Comparison of ENCODE assay signal across 8 cellular contexts in the genomic region with DNA sequence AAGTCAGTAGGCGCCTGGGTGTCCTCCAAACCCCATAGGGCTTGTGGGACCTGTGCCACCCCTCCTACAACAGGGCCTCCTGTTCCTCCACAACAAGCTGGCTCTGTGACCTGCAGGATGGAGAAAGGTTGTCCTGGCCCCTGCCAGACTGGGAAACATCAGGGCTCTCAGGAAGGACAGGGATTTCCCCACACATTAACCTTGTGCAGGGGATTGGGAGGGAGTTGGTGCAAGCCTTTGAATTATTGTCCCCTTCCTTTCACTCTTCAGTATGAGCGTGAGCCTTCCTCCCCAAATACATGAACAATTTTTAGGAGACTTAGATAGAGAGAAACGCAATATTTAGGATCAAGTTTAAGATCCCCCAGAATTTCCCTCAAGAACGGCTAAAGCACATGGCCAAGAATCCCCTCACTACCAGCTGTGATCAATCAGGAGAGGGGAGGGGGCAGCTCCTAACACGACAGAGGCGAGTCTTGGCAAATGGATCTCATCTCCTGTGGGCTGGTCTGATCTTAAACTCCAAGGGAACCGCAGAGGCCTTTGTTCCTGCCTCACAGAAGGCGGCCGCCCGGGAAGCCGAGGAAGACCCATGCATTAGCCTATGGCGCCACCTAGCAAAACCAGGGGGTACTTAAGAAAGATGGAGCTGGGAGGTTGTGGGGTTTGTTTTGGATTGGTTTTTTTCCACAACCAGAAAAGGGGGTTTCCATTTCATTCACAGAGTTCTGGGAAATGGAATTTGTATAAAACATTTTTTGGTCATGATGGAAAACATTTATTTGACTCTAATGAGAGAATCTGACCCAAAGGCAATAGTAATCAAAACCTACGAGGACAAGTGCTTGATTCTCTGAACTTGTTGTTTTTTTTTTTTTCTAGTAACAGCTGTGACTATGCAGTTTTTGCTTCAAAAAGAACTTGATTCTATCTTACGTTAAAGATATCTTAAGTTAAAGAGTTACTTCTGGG. TPM values are rescaled to one million over a fixed set of nuclear protein-coding genes. Genes with fewer than 3 reads are reported as not detected.
A peak's percentile ranks its signal among the peaks of the same experiment; 100 is the strongest.
DNase-seq lines count a peak whose midpoint lies in the region; ATAC-seq and TF ChIP-seq lines count a peak whose summit lies in the region.

No MANE protein-coding gene starts in this region.

- WGBS in spleen, 5 donors, result 18 to 24% (median 20%) methylated on average over 14 of the region's 14 CpGs

- peaks cover 0 to 26% (median 0%) of the 10 kb centered on the region in 7 donors for H3K27me3 ChIP-seq in spleen (replicated peaks in 1 of 7)

- H3K4me1 ChIP-seq in spleen, result peaks cover 5 to 34% (median 23%) of the 10 kb centered on the region in 6 donors

- ATAC-seq in GM21825 (IDR thresholded peaks at IDR 0.05; ENCODE audit: unreplicated experiment) (peak; percentile 55), HG03439 (IDR thresholded peaks at IDR 0.05; ENCODE audit: unreplicated experiment) (no peak)

- peak; percentile 21 to 83 (median 67) for TF ChIP-seq CTCF in spleen (IDR thresholded peaks at IDR 0.05 in 8 of 11, conservative IDR thresholded peaks at IDR 0.05 in 3 of 11)

- H3K9me3 ChIP-seq in spleen, result no peaks in the 10 kb centered on the region

- no peaks in the 10 kb centered on the region for H3K36me3 ChIP-seq in spleen

- peak overlapping the region; percentile 35 to 82 (median 60) for H3K27ac ChIP-seq in spleen

- H3K4me3 ChIP-seq in spleen, result no peak overlapping the region

- DNase-seq in COLO668 (lab: John Stamatoyannopoulos, UW; ENCODE audit: unreplicated experiment) (peak; percentile 75), NCI-H146 treated with DMSO at 0.1 percent for 48 hours (lab: John Stamatoyannopoulos, UW; ENCODE audit: unreplicated experiment) (peak; percentile 23), SW 1271 (lab: John Stamatoyannopoulos, UW) (peak; percentile 19 to 71), brain pericyte (ENCODE audit: low read depth, low spot score) (peak; percentile 59), iPS-NIHi7 (ENCODE audit: extremely low spot score) (peak; percentile 89), spleen (peak; percentile 82)

- intact Hi-C loops in spleen (cut with DNase I; ENCODE audit: low total_unique reads), result loop anchor here (5.0 to 10.0 kb wide), 2 partner anchors 255 to 367 kb away; partner anchors contain the start of gene LIFR

- no peak for TF ChIP-seq POLR2A in spleen (IDR thresholded peaks at IDR 0.05)

RNA-seq across cellular contexts. Expression of gene OSMR, which starts 36.1 kb away (rescaled TPM):
- 10 to 100 TPM; 60.5 to 74.6 (median 69.5) TPM for total RNA-seq in spleen
- polyA plus RNA-seq in spleen, result 1 to 10 TPM; 2.5 to 6.6 (median 4.5) TPM

Comparison
In these comparisons a context has a peak if more than half of its experiments do, and no peak if none do; other contexts are left out.
1. DNase-seq: peak in every context shown above with its lines; median percentile 89 in iPS-NIHi7; 82 in spleen; 75 in COLO668; 59 in brain pericyte; 45 in SW 1271; 23 in NCI-H146 treated with DMSO at 0.1 percent for 48 hours.